ENCODE assay signal across 12 cellular contexts in the genomic region with DNA sequence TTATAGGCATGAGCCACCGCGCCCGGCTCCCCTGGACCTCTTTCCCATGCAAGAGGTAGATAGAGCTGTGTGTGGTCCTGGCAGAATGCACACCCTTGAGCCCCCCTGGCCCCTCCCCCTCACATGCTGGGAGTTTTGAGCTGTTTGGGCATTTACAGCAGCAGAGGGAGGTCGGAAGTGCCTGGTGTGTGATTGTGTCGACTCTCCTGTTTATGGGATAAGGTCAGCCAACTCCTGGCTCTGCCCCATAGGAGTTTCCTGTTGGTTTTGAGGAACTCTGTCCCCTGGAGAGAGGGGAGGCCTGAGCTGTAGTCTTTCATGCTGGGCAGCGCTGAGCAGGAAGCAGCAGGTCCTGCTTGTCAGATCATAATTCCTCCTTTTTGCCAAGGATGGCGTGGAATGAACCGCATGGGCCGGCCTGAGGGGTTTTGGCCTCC. TPM values are rescaled to one million over a fixed set of nuclear protein-coding genes. Genes with fewer than 3 reads are reported as not detected.
A peak's percentile ranks its signal among the peaks of the same experiment; 100 is the strongest.
DNase-seq lines count a peak whose midpoint lies in the region; ATAC-seq and TF ChIP-seq lines count a peak whose summit lies in the region.
"Had no signal": no experiment of that assay in that cellular context is flagged by ENCODE, and none has a peak within 500 bp of the region (broad histone marks: within the 10 kb centered on the region; RNA-seq: fewer than 3 reads in every experiment).

No MANE protein-coding gene starts in this region.

- intact Hi-C loops in heart left ventricle (cut with DNase I) = no loop called here
- intact Hi-C loops in cardiac septum (cut with DNase I) = no loop called here
- intact Hi-C loops in dendritic cell treated with granulocyte-macrophage colony-stimulating factor and Interleukin-4, amounts not matched to agents 40 ng/mL and 50 ng/mL, for 4 days (cut with micrococcal nuclease) = loop anchor here (10.0 kb wide), 1 partner anchor 57 kb away; the partner anchor contains the start of genes DOLK and NUP188
- intact Hi-C loops in testis (cut with DNase I; ENCODE audit: low total_unique reads) = no loop called here

- peaks cover 0 to 56% (median 29%) of the 10 kb centered on the region in 9 donors for H3K36me3 ChIP-seq in heart left ventricle
- no peaks in the 10 kb centered on the region for H3K36me3 ChIP-seq in urinary bladder (ENCODE audit: insufficient read depth)
- no peaks in the 10 kb centered on the region for H3K36me3 ChIP-seq in testis (ENCODE audit: low read depth, missing control alignments)

- H3K27me3 ChIP-seq in heart left ventricle (no peaks in the 10 kb centered on the region), testis (no peaks in the 10 kb centered on the region)

- TF ChIP-seq CTCF in heart left ventricle (IDR thresholded peaks at IDR 0.05) = no peak
- no peak for TF ChIP-seq CTCF in testis (IDR thresholded peaks at IDR 0.05)

- DNase-seq in heart left ventricle = no peak
- DNase-seq in cardiac septum (ENCODE audit: low spot score) = no peak
- peak; percentile 75 to 86 for DNase-seq in lung microvascular endothelial cell (ENCODE audit: low read depth in 2 of 2)
- no peak for DNase-seq in GOT3 (lab: John Stamatoyannopoulos, UW)
- DNase-seq in testis = no peak
- DNase-seq in SHP77 treated with DMSO at 0.1 percent for 48 hours (lab: John Stamatoyannopoulos, UW) = no peak
- DNase-seq: activated CD8-positive, alpha-beta memory T cell treated with anti-CD3 and anti-CD28 coated beads for 24 hours; hippocampal formation; psoas muscle had no signal

- H3K4me3 ChIP-seq in heart left ventricle = no peak overlapping the region
- H3K4me3 ChIP-seq in urinary bladder (ENCODE audit: low read depth, low read length) = no peak overlapping the region
- H3K4me3 ChIP-seq in testis = no peak overlapping the region
- H3K4me3 ChIP-seq: psoas muscle had no signal

- H3K4me1 Mint-ChIP-seq in dendritic cell treated with granulocyte-macrophage colony-stimulating factor and Interleukin-4, amounts not matched to agents 40 ng/mL and 50 ng/mL, for 4 days (ENCODE audit: low read depth) = peaks cover 56% of the 10 kb centered on the region

- WGBS in heart left ventricle, 4 donors = 39 to 63% (median 44%) methylated on average over 8 to 9 of the region's 9 CpGs
- 27% methylated on average over 9 of the region's 9 CpGs for WGBS in urinary bladder
- WGBS in testis, 2 donors = 36 to 53% methylated on average over 7 to 9 of the region's 9 CpGs

- TF ChIP-seq POLR2A in heart left ventricle (IDR thresholded peaks at IDR 0.05) (no peak), testis (IDR thresholded peaks at IDR 0.05) (no peak)

- peak in 1 of 4 donors; percentile 1 for ATAC-seq in heart left ventricle
- ATAC-seq: psoas muscle had no signal

- H3K4me1 ChIP-seq in heart left ventricle (peaks cover 12 to 80% (median 67%) of the 10 kb centered on the region in 12 donors), urinary bladder (ENCODE audit: insufficient read depth) (peaks cover 2% of the 10 kb centered on the region), testis (peaks cover 35% of the 10 kb centered on the region)

- no peaks in the 10 kb centered on the region for H3K27me3 Mint-ChIP-seq in dendritic cell treated with granulocyte-macrophage colony-stimulating factor and Interleukin-4, amounts not matched to agents 40 ng/mL and 50 ng/mL, for 4 days

- peaks cover 71% of the 10 kb centered on the region for H3K36me3 Mint-ChIP-seq in dendritic cell treated with granulocyte-macrophage colony-stimulating factor and Interleukin-4, amounts not matched to agents 40 ng/mL and 50 ng/mL, for 4 days (ENCODE audit: low read depth)

- peak overlapping the region; percentile 28 for H3K27ac Mint-ChIP-seq in dendritic cell treated with granulocyte-macrophage colony-stimulating factor and Interleukin-4, amounts not matched to agents 40 ng/mL and 50 ng/mL, for 4 days

- H3K9me3 Mint-ChIP-seq in dendritic cell treated with granulocyte-macrophage colony-stimulating factor and Interleukin-4, amounts not matched to agents 40 ng/mL and 50 ng/mL, for 4 days = no peaks in the 10 kb centered on the region
- H3K9me3 Mint-ChIP-seq: brain had no signal

- H3K9me3 ChIP-seq in heart left ventricle = no peaks in the 10 kb centered on the region
- no peaks in the 10 kb centered on the region for H3K9me3 ChIP-seq in testis
- H3K9me3 ChIP-seq: psoas muscle had no signal

- H3K4me3 Mint-ChIP-seq in dendritic cell treated with granulocyte-macrophage colony-stimulating factor and Interleukin-4, amounts not matched to agents 40 ng/mL and 50 ng/mL, for 4 days = no peak overlapping the region

- H3K27ac ChIP-seq in heart left ventricle = peak overlapping the region in 11 of 12 donors; percentile 1 to 58 (median 46)
- H3K27ac ChIP-seq in urinary bladder (ENCODE audit: low read depth) = peak overlapping the region; percentile 51
- H3K27ac ChIP-seq in testis = no peak overlapping the region
- H3K27ac ChIP-seq: psoas muscle had no signal

RNA-seq across cellular contexts. Expression of gene LRRC8A, which starts 6.0 kb away (rescaled TPM):
- total RNA-seq in heart left ventricle (10 to 100 TPM; 16.2 to 76.4 (median 28.8) TPM), cardiac septum (24.2 TPM), lung microvascular endothelial cell (62.1 and 101 TPM in 2 replicates), urinary bladder (17.1 TPM), testis (10 to 100 TPM; 54.3 to 61.3 TPM)
- polyA plus RNA-seq in heart left ventricle (10 to 100 TPM; 15.8 to 62.3 TPM), urinary bladder (62.3 TPM), testis (ENCODE audit: insufficient read depth, low read depth, low replicate concordance) (30.9 TPM)

RNA-seq across cellular contexts. Expression of gene KYAT1, which starts 6.2 kb away (rescaled TPM):
- total RNA-seq in heart left ventricle (10 to 100 TPM in 7 of 9 donors, 1 to 10 TPM in 2; 9.5 to 16.7 (median 13.4) TPM), cardiac septum (9.2 TPM), lung microvascular endothelial cell (3.5 and 5.6 TPM in 2 replicates), urinary bladder (5.4 TPM), testis (10 to 100 TPM; 14.0 to 18.0 TPM)
- polyA plus RNA-seq in heart left ventricle (10 to 100 TPM; 11.5 to 12.6 TPM), urinary bladder (7.8 TPM), testis (ENCODE audit: insufficient read depth, low read depth, low replicate concordance) (11.6 TPM)

RNA-seq across cellular contexts. Expression of gene PHYHD1, which starts 32.9 kb away (rescaled TPM):
- total RNA-seq in heart left ventricle (10 to 100 TPM; 14.0 to 49.0 (median 27.3) TPM), cardiac septum (21.9 TPM), lung microvascular endothelial cell (0.20 and 0.22 TPM in 2 replicates), urinary bladder (16.8 TPM), testis (10 to 100 TPM; 10.9 to 18.5 TPM)
- polyA plus RNA-seq in heart left ventricle (10 to 100 TPM; 24.2 to 41.5 TPM), urinary bladder (34.8 TPM), testis (ENCODE audit: insufficient read depth, low read depth, low replicate concordance) (15.1 TPM)

RNA-seq across cellular contexts. Expression of gene SPOUT1, which starts 58.3 kb away (rescaled TPM):
- 10 to 100 TPM in 7 of 9 donors, 1 to 10 TPM in 2; 6.1 to 24.7 (median 15.1) TPM for total RNA-seq in heart left ventricle
- 10 to 100 TPM; 14.2 to 20.2 TPM for polyA plus RNA-seq in heart left ventricle
- 18.0 TPM for total RNA-seq in cardiac septum
- total RNA-seq in lung microvascular endothelial cell = 10.9 and 24.4 TPM in 2 replicates
- 10.6 TPM for total RNA-seq in urinary bladder
- polyA plus RNA-seq in urinary bladder = 22.4 TPM
- total RNA-seq in testis = 10 to 100 TPM; 34.0 to 43.2 TPM
- polyA plus RNA-seq in testis (ENCODE audit: insufficient read depth, low read depth, low replicate concordance) = 14.4 TPM

RNA-seq across cellular contexts. Expression of gene DOLK, which starts 59.5 kb away (rescaled TPM):
- 10 to 100 TPM in 6 of 9 donors, 1 to 10 TPM in 3; 8.2 to 14.8 (median 10.6) TPM for total RNA-seq in heart left ventricle
- 10 to 100 TPM in 1 of 2 donors, 1 to 10 TPM in 1; 7.8 to 15.6 TPM for polyA plus RNA-seq in heart left ventricle
- 9.8 TPM for total RNA-seq in cardiac septum
- total RNA-seq in lung microvascular endothelial cell = 22.0 and 40.9 TPM in 2 replicates
- total RNA-seq in urinary bladder = 11.3 TPM
- 16.4 TPM for polyA plus RNA-seq in urinary bladder
- 10 to 100 TPM; 26.4 to 29.4 TPM for total RNA-seq in testis
- 36.9 TPM for polyA plus RNA-seq in testis (ENCODE audit: insufficient read depth, low read depth, low replicate concordance)

Comparison
In these comparisons a context has a peak if more than half of its experiments do, and no peak if none do; other contexts are left out.
1. DNase-seq: peak in lung microvascular endothelial cell (2 of 2); none in heart left ventricle (0 of 5), cardiac septum (single experiment), GOT3 (single experiment), testis (single experiment) and SHP77 treated with DMSO at 0.1 percent for 48 hours (single experiment).
2. H3K27ac ChIP-seq: peak in heart left ventricle (11 of 12) and urinary bladder (single experiment); none in testis (0 of 2).